Comparison of ENCODE assay signal across 1 cellular context in the genomic region with DNA sequence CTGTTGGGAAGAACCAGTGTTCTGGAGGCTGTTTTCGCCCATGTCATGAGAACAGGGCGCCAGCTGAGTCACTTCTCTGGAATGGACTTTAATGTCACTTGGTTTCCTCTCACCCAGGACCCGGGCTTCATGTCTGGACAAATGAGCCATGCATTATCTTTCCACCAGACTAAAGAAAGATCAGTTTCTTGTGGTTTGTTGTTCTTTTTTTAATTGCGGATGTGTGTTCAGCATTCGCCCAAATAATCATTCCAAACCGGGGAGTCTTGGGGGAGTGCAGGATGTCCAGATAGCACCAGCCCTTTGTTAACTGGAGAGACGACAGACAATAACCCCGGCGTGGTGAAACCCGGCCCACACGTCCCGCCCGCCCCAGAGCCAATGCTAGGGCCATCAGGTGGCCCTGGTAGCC.
TF ChIP-seq lines count a peak whose summit lies in the region.

No MANE protein-coding gene starts in this region.

TF ChIP-seq in SK-N-SH, 30 proteins besides CTCF, POLR2A, EP300 and RAD21 (continued from another document):
- TF ChIP-seq ELF1 (IDR thresholded peaks at IDR 0.05), result no peak
- TF ChIP-seq GATA2 (CRISPR knock-in tag; IDR thresholded peaks at IDR 0.05), result no peak
- no peak for TF ChIP-seq GABPA (IDR thresholded peaks at IDR 0.05; ENCODE audit: low read depth)
- no peak for TF ChIP-seq CHD2 (IDR thresholded peaks at IDR 0.05; ENCODE audit: low read length, partially characterized antibody)
- no peak for TF ChIP-seq SIN3A (IDR thresholded peaks at IDR 0.05; ENCODE audit: borderline replicate concordance, low read depth, low read length)
- TF ChIP-seq YY1 (IDR thresholded peaks at IDR 0.05; ENCODE audit: low read depth), result no peak
- TF ChIP-seq, protein P1, sequence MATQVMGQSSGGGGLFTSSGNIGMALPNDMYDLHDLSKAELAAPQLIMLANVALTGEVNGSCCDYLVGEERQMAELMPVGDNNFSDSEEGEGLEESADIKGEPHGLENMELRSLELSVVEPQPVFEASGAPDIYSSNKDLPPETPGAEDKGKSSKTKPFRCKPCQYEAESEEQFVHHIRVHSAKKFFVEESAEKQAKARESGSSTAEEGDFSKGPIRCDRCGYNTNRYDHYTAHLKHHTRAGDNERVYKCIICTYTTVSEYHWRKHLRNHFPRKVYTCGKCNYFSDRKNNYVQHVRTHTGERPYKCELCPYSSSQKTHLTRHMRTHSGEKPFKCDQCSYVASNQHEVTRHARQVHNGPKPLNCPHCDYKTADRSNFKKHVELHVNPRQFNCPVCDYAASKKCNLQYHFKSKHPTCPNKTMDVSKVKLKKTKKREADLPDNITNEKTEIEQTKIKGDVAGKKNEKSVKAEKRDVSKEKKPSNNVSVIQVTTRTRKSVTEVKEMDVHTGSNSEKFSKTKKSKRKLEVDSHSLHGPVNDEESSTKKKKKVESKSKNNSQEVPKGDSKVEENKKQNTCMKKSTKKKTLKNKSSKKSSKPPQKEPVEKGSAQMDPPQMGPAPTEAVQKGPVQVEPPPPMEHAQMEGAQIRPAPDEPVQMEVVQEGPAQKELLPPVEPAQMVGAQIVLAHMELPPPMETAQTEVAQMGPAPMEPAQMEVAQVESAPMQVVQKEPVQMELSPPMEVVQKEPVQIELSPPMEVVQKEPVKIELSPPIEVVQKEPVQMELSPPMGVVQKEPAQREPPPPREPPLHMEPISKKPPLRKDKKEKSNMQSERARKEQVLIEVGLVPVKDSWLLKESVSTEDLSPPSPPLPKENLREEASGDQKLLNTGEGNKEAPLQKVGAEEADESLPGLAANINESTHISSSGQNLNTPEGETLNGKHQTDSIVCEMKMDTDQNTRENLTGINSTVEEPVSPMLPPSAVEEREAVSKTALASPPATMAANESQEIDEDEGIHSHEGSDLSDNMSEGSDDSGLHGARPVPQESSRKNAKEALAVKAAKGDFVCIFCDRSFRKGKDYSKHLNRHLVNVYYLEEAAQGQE (IDR thresholded peaks at IDR 0.05; ENCODE audit: low read depth, low read length), result no peak
- peak; percentile 58 for TF ChIP-seq TCF12 (IDR thresholded peaks at IDR 0.05)
- no peak for TF ChIP-seq RCOR1 (IDR thresholded peaks at IDR 0.05; ENCODE audit: low read length)
- TF ChIP-seq, protein P2, sequence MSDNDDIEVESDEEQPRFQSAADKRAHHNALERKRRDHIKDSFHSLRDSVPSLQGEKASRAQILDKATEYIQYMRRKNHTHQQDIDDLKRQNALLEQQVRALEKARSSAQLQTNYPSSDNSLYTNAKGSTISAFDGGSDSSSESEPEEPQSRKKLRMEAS (IDR thresholded peaks at IDR 0.05; ENCODE audit: low read depth), result peak; percentile 53; the same call in 1 of the 2 replicates
- TF ChIP-seq, protein P3, sequence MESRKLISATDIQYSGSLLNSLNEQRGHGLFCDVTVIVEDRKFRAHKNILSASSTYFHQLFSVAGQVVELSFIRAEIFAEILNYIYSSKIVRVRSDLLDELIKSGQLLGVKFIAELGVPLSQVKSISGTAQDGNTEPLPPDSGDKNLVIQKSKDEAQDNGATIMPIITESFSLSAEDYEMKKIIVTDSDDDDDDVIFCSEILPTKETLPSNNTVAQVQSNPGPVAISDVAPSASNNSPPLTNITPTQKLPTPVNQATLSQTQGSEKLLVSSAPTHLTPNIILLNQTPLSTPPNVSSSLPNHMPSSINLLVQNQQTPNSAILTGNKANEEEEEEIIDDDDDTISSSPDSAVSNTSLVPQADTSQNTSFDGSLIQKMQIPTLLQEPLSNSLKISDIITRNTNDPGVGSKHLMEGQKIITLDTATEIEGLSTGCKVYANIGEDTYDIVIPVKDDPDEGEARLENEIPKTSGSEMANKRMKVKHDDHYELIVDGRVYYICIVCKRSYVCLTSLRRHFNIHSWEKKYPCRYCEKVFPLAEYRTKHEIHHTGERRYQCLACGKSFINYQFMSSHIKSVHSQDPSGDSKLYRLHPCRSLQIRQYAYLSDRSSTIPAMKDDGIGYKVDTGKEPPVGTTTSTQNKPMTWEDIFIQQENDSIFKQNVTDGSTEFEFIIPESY (IDR thresholded peaks at IDR 0.05; ENCODE audit: borderline replicate concordance, low read depth), result no peak
- TF ChIP-seq TEAD4 (IDR thresholded peaks at IDR 0.05; ENCODE audit: borderline replicate concordance, insufficient read depth), result peak; percentile 48; the same call in 1 of the 2 replicates
- TF ChIP-seq, protein P4, sequence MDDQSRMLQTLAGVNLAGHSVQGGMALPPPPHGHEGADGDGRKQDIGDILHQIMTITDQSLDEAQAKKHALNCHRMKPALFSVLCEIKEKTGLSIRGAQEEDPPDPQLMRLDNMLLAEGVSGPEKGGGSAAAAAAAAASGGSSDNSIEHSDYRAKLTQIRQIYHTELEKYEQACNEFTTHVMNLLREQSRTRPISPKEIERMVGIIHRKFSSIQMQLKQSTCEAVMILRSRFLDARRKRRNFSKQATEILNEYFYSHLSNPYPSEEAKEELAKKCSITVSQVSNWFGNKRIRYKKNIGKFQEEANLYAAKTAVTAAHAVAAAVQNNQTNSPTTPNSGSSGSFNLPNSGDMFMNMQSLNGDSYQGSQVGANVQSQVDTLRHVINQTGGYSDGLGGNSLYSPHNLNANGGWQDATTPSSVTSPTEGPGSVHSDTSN (IDR thresholded peaks at IDR 0.05), result peak; percentile 73
- TF ChIP-seq POLR2AphosphoS5 (IDR thresholded peaks at IDR 0.05; ENCODE audit: low read depth, low read length), result no peak; the same call in 1 of the 2 replicates
- peak; percentile 24; the same call in 1 of the 2 replicates for TF ChIP-seq NFIC (IDR thresholded peaks at IDR 0.05; ENCODE audit: borderline replicate concordance)
- peak; percentile 64; the same call in 1 of the 2 replicates for TF ChIP-seq FOSL2 (IDR thresholded peaks at IDR 0.05; ENCODE audit: borderline replicate concordance, low read depth)
- TF ChIP-seq FOXJ3 (CRISPR knock-in tag; IDR thresholded peaks at IDR 0.05), result no peak
- TF ChIP-seq, protein P5, sequence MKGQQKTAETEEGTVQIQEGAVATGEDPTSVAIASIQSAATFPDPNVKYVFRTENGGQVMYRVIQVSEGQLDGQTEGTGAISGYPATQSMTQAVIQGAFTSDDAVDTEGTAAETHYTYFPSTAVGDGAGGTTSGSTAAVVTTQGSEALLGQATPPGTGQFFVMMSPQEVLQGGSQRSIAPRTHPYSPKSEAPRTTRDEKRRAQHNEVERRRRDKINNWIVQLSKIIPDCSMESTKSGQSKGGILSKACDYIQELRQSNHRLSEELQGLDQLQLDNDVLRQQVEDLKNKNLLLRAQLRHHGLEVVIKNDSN (IDR thresholded peaks at IDR 0.05; ENCODE audit: borderline replicate concordance, low read depth), result no peak
